ENCODE assay signal across 8 cellular contexts in the genomic region with DNA sequence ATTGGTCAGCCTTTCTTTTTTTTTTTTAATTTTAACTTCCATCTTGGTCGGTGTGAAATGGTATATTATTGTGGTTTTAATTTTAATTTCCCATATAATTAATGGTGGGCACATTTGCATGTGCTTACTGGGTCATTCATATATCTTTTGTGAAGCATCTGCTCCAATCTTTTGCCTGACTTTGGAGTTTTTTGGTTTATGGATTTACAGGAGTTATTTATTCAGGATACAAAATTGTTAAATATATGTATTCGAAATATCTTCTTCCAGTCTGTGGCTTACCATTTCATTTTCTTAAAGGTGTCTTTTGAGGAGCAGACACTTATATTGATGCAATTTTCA. TPM values are rescaled to one million over a fixed set of nuclear protein-coding genes. Genes with fewer than 3 reads are reported as not detected.
DNase-seq lines count a peak whose midpoint lies in the region; ATAC-seq and TF ChIP-seq lines count a peak whose summit lies in the region.

No MANE protein-coding gene starts in this region.

- intact Hi-C loops in Right ventricle myocardium inferior (cut with DNase I) (loop anchor here (2.0 to 10.0 kb wide), 4 partner anchors 20 to 142 kb away; a partner anchor contains a TSS), body of pancreas (cut with DNase I) (no loop called here), upper lobe of right lung (cut with DNase I) (no loop called here)

- H3K4me3 ChIP-seq in cardiac muscle cell (peak overlapping the region; percentile 79), body of pancreas (peak overlapping the region in 1 of 2 donors; percentile 60), upper lobe of right lung (peak overlapping the region; percentile 90)

- no peaks in the 10 kb centered on the region for H3K27me3 ChIP-seq in cardiac muscle cell
- no peaks in the 10 kb centered on the region for H3K27me3 ChIP-seq in body of pancreas
- no peaks in the 10 kb centered on the region for H3K27me3 ChIP-seq in upper lobe of right lung

- H3K27ac Mint-ChIP-seq in memory B cell, result peak overlapping the region; percentile 93

- H3K9me3 ChIP-seq in cardiac muscle cell (ENCODE audit: low read depth) (no peaks in the 10 kb centered on the region), body of pancreas (no peaks in the 10 kb centered on the region), upper lobe of right lung (no peaks in the 10 kb centered on the region)

- TF ChIP-seq CTCF in cardiac muscle cell (IDR thresholded peaks at IDR 0.05; ENCODE audit: low read depth, low read length) (no peak), body of pancreas (IDR thresholded peaks at IDR 0.05) (no peak), upper lobe of right lung (IDR thresholded peaks at IDR 0.05) (no peak)

- H3K27me3 Mint-ChIP-seq in memory B cell, result no peaks in the 10 kb centered on the region

- no peak overlapping the region for H3K27ac ChIP-seq in cardiac muscle cell
- peak overlapping the region; percentile 63 to 92 (median 86) for H3K27ac ChIP-seq in body of pancreas
- peak overlapping the region; percentile 88 for H3K27ac ChIP-seq in upper lobe of right lung

- H3K36me3 ChIP-seq in cardiac muscle cell (no peaks in the 10 kb centered on the region), body of pancreas (replicated peaks in 1 of 2; ENCODE audit: insufficient read depth in 1 of 2, low read depth in 2 of 2) (no peaks in the 10 kb centered on the region), upper lobe of right lung (no peaks in the 10 kb centered on the region)

- H3K36me3 Mint-ChIP-seq in memory B cell, result peaks cover 16% of the 10 kb centered on the region

- H3K4me3 Mint-ChIP-seq in memory B cell, result peak overlapping the region; percentile 99

- WGBS in body of pancreas, 2 donors, result 1 to 3% methylated on average over 2 of the region's 2 CpGs

- no peak for TF ChIP-seq POLR2A in body of pancreas (IDR thresholded peaks at IDR 0.05)

- peaks cover 9% of the 10 kb centered on the region for H3K9me3 Mint-ChIP-seq in memory B cell

- no peak for ATAC-seq in Right ventricle myocardium inferior
- ATAC-seq in body of pancreas, result no peak
- ATAC-seq in memory B cell (ENCODE audit: low read depth), result no peak
- ATAC-seq in upper lobe of right lung, result no peak
- no peak for ATAC-seq in HG02970 (IDR thresholded peaks at IDR 0.05; ENCODE audit: low FRiP score, unreplicated experiment)
- ATAC-seq in HG03342 (IDR thresholded peaks at IDR 0.05; ENCODE audit: unreplicated experiment), result no peak

- peaks cover 4% of the 10 kb centered on the region for H3K4me1 ChIP-seq in cardiac muscle cell (ENCODE audit: low read depth)
- peaks cover 43% of the 10 kb centered on the region for H3K4me1 ChIP-seq in body of pancreas
- H3K4me1 ChIP-seq in upper lobe of right lung, result peaks cover 30% of the 10 kb centered on the region

- H3K4me1 Mint-ChIP-seq in memory B cell, result peaks cover 23% of the 10 kb centered on the region

- no peak for DNase-seq in cardiac muscle cell (ENCODE audit: low read depth in 1 of 2, low spot score in 1 of 2)
- DNase-seq in Right ventricle myocardium inferior (ENCODE audit: missing footprints), result no peak
- no peak for DNase-seq in body of pancreas
- DNase-seq in memory B cell (ENCODE audit: low spot score in 2 of 2), result no peak
- no peak for DNase-seq in upper lobe of right lung
- no peak for DNase-seq in H4 (ENCODE audit: low spot score)

RNA-seq across cellular contexts. Expression of a gene that starts 0.7 kb away (rescaled TPM):
- total RNA-seq in cardiac muscle cell (3.1 and 3.4 TPM in 2 replicates), Right ventricle myocardium inferior (4.7 TPM), body of pancreas (1 to 10 TPM; 2.6 to 6.5 TPM), upper lobe of right lung (20.0 TPM)
- 2.6 and 4.6 TPM in 2 replicates for polyA plus RNA-seq in cardiac muscle cell
- 5.9 and 7.7 TPM in 2 replicates for total RNA-seq in H4 (2014; rRNA removed; shearing (Covaris generic))

RNA-seq across cellular contexts. Expression of a gene that starts 25.4 kb away (rescaled TPM):
- total RNA-seq in cardiac muscle cell, result 6.5 and 11.2 TPM in 2 replicates
- 47.1 and 65.3 TPM in 2 replicates for polyA plus RNA-seq in cardiac muscle cell
- total RNA-seq in Right ventricle myocardium inferior, result 12.5 TPM
- under 1 TPM in 1 of 2 donors, not detected in 1; 0.52 TPM for total RNA-seq in body of pancreas
- total RNA-seq in upper lobe of right lung, result 8.8 TPM
- total RNA-seq in H4 (2014; rRNA removed; shearing (Covaris generic)), result 7.3 and 10.9 TPM in 2 replicates

RNA-seq across cellular contexts. Expression of a gene that starts 25.7 kb away (rescaled TPM):
- total RNA-seq in cardiac muscle cell (14.1 and 17.1 TPM in 2 replicates), Right ventricle myocardium inferior (8.7 TPM), body of pancreas (10 to 100 TPM in 1 of 2 donors, 1 to 10 TPM in 1; 9.9 to 12.2 TPM), upper lobe of right lung (14.6 TPM)
- 18.5 and 18.6 TPM in 2 replicates for polyA plus RNA-seq in cardiac muscle cell
- total RNA-seq in H4 (2014; rRNA removed; shearing (Covaris generic)), result 12.6 and 13.2 TPM in 2 replicates

RNA-seq across cellular contexts. Expression of a gene that starts 46.3 kb away (rescaled TPM):
- total RNA-seq in cardiac muscle cell, result 50.3 and 97.5 TPM in 2 replicates
- 169 and 251 TPM in 2 replicates for polyA plus RNA-seq in cardiac muscle cell
- total RNA-seq in Right ventricle myocardium inferior, result 192 TPM
- total RNA-seq in body of pancreas, result 1 to 10 TPM; 6.9 to 7.5 TPM
- total RNA-seq in upper lobe of right lung, result 38.2 TPM
- total RNA-seq in H4 (2014; rRNA removed; shearing (Covaris generic)), result 98.4 and 108 TPM in 2 replicates
